22 cellular contexts compared by ENCODE assay signal in genomic region chr18:44911773-44912172, GRCh38.
DNase-seq lines count a peak whose midpoint lies in the region; ATAC-seq and TF ChIP-seq lines count a peak whose summit lies in the region.
"Had no signal": no experiment of that assay in that cellular context is flagged by ENCODE, and none has a peak within 500 bp of the region (broad histone marks: within the 10 kb centered on the region; RNA-seq: fewer than 3 reads in every experiment).

No MANE protein-coding gene starts in this region.

- H3K4me2 ChIP-seq in BLaER1: peak overlapping the region; percentile 79
- peak overlapping the region; percentile 80 for H3K4me2 ChIP-seq in KMS-11
- H3K4me2 ChIP-seq: A549 had no signal

- no peak overlapping the region for H3K4me3 ChIP-seq in BLaER1
- no peak overlapping the region for H3K4me3 ChIP-seq in KMS-11 (IDR thresholded peaks at IDR 0.05; ENCODE audit: insufficient read depth, low read depth, low read length)
- no peak overlapping the region for H3K4me3 ChIP-seq in spleen
- H3K4me3 ChIP-seq: A549, body of pancreas, gastroesophageal sphincter had no signal

- H3K36me3 ChIP-seq in BLaER1: no peaks in the 10 kb centered on the region
- no peaks in the 10 kb centered on the region for H3K36me3 ChIP-seq in KMS-11 (ENCODE audit: insufficient read depth)
- no peaks in the 10 kb centered on the region for H3K36me3 ChIP-seq in spleen
- H3K36me3 ChIP-seq: gastroesophageal sphincter had no signal

- POLR2A ChIA-PET in activated CD4-positive, alpha-beta T cell treated with anti-CD3 and anti-CD28 coated beads for 36 hours (lab: Charles Lee): no interaction called here

- H3K9ac ChIP-seq in BLaER1 (no peak overlapping the region), KMS-11 (no peak overlapping the region)

- 0 out of 2 replicates have a peak overlapping the region, but pooled peaks have one; percentile 16 for H3K27ac ChIP-seq in BLaER1
- no peak overlapping the region for H3K27ac ChIP-seq in KMS-11
- no peak overlapping the region for H3K27ac ChIP-seq in foreskin keratinocyte
- no peak overlapping the region for H3K27ac ChIP-seq in spleen
- H3K27ac ChIP-seq: A549, body of pancreas, C4-2B, gastroesophageal sphincter, VCaP had no signal

- intact Hi-C loops in activated CD4-positive, alpha-beta T cell treated with anti-CD3 and anti-CD28 coated beads for 36 hours (cut with DNase I, micrococcal nuclease): no loop called here
- intact Hi-C loops in spleen (cut with DNase I; ENCODE audit: low total_unique reads): no loop called here

- TF ChIP-seq CTCF in KMS-11 (conservative IDR thresholded peaks at IDR 0.05; ENCODE audit: low read depth, low read length) (no peak), foreskin keratinocyte (conservative IDR thresholded peaks at IDR 0.05) (no peak), spleen (IDR thresholded peaks at IDR 0.05 in 8 of 11, conservative IDR thresholded peaks at IDR 0.05 in 3 of 11) (no peak)

- no peak overlapping the region for H2AFZ ChIP-seq in KMS-11 (ENCODE audit: low read depth)

- CTCF ChIA-PET in activated CD4-positive, alpha-beta T cell treated with anti-CD3 and anti-CD28 coated beads for 36 hours (lab: Charles Lee): no interaction called here

- no peaks in the 10 kb centered on the region for H3K36me3 Mint-ChIP-seq in activated CD4-positive, alpha-beta T cell treated with anti-CD3 and anti-CD28 coated beads for 36 hours (ENCODE audit: low read depth)
- H3K36me3 Mint-ChIP-seq in immature natural killer cell: no peaks in the 10 kb centered on the region

- H3K9me3 ChIP-seq in BLaER1: no peaks in the 10 kb centered on the region
- no peaks in the 10 kb centered on the region for H3K9me3 ChIP-seq in spleen
- H3K9me3 ChIP-seq: A549, body of pancreas, gastroesophageal sphincter had no signal

- no peak overlapping the region for H3K27ac Mint-ChIP-seq in activated CD4-positive, alpha-beta T cell treated with anti-CD3 and anti-CD28 coated beads for 36 hours
- peak overlapping the region in 1 of 6 donors; percentile 62 for H3K27ac Mint-ChIP-seq in immature natural killer cell
- H3K27ac Mint-ChIP-seq: T-helper 1 cell treated with Interleukin-12 subunit alpha and Interleukin-12 subunit beta and Interleukin-4 antibody, amounts not matched to agents 30 μg/mL and 1 μg/mL, for 36 hours had no signal

- ATAC-seq in GM18520 (IDR thresholded peaks at IDR 0.05; ENCODE audit: unreplicated experiment) (peak; percentile 27), GM21529 (IDR thresholded peaks at IDR 0.05; ENCODE audit: unreplicated experiment) (peak; percentile 23), foreskin keratinocyte (no peak)
- no peak for ATAC-seq in activated CD4-positive, alpha-beta T cell treated with anti-CD3 and anti-CD28 coated beads for 36 hours
- ATAC-seq: A549, body of pancreas, esophagus mucosa, gastroesophageal sphincter had no signal

- H3K27me3 ChIP-seq in BLaER1: no peaks in the 10 kb centered on the region
- H3K27me3 ChIP-seq in KMS-11 (ENCODE audit: insufficient read depth, low read depth): no peaks in the 10 kb centered on the region
- H3K27me3 ChIP-seq in foreskin keratinocyte: no peaks in the 10 kb centered on the region
- no peaks in the 10 kb centered on the region for H3K27me3 ChIP-seq in spleen (replicated peaks in 1 of 7)
- H3K27me3 ChIP-seq: body of pancreas, gastroesophageal sphincter had no signal

- no peaks in the 10 kb centered on the region for H4K20me1 ChIP-seq in BLaER1
- H4K20me1 ChIP-seq in KMS-11 (ENCODE audit: insufficient read depth): no peaks in the 10 kb centered on the region

- peaks cover 43% of the 10 kb centered on the region; the same call in 1 of the 2 replicates for H3K79me2 ChIP-seq in KMS-11 (ENCODE audit: insufficient read depth, low read depth)

- WGBS in spleen, 5 donors: 51 to 76% (median 66%) methylated on average over 3 of the region's 3 CpGs

- peaks cover 17% of the 10 kb centered on the region for H3K27me3 Mint-ChIP-seq in activated CD4-positive, alpha-beta T cell treated with anti-CD3 and anti-CD28 coated beads for 36 hours
- H3K27me3 Mint-ChIP-seq in immature natural killer cell (ENCODE audit: low read depth in 3 of 3): peaks cover 0 to 4% (median 0%) of the 10 kb centered on the region in 3 donors

- H3K4me1 Mint-ChIP-seq in activated CD4-positive, alpha-beta T cell treated with anti-CD3 and anti-CD28 coated beads for 36 hours: peaks cover 14% of the 10 kb centered on the region
- peaks cover 35 to 53% of the 10 kb centered on the region in 2 donors for H3K4me1 Mint-ChIP-seq in immature natural killer cell

- no peak for DNase-seq in activated CD4-positive, alpha-beta T cell treated with anti-CD3 and anti-CD28 coated beads for 36 hours
- DNase-seq in foreskin keratinocyte: no peak
- DNase-seq in spleen: no peak
- no peak for DNase-seq in immature natural killer cell
- DNase-seq: activated CD4-positive, alpha-beta T cell treated with anti-CD3 and anti-CD28 coated beads, Interleukin-2, amount 50 U/mL, for 4 hours; activated effector memory CD4-positive, alpha-beta T cell treated with Interleukin-2 at 50 U/mL for 16 hours; body of pancreas; effector memory CD4-positive, alpha-beta T cell; IMR-90; NCI-H1694; occipital lobe; substantia nigra had no signal

- H3K4me1 ChIP-seq in BLaER1 (peaks cover 68% of the 10 kb centered on the region), KMS-11 (ENCODE audit: low read depth, poor library complexity, severe bottlenecking) (peaks cover 83% of the 10 kb centered on the region), foreskin keratinocyte (peaks cover 4% of the 10 kb centered on the region), spleen (peaks cover 0 to 43% (median 16%) of the 10 kb centered on the region in 6 donors)
- H3K4me1 ChIP-seq: A549 had no signal

- H3K9me3 Mint-ChIP-seq in activated CD4-positive, alpha-beta T cell treated with anti-CD3 and anti-CD28 coated beads for 36 hours (ENCODE audit: low read depth): no peaks in the 10 kb centered on the region
- H3K9me3 Mint-ChIP-seq in immature natural killer cell: no peaks in the 10 kb centered on the region
- H3K9me3 Mint-ChIP-seq: T-helper 1 cell treated with Interleukin-12 subunit alpha and Interleukin-12 subunit beta and Interleukin-4 antibody, amounts not matched to agents 30 μg/mL and 1 μg/mL, for 36 hours had no signal

- no peak for TF ChIP-seq POLR2A in spleen (IDR thresholded peaks at IDR 0.05)

- H3K4me3 Mint-ChIP-seq in activated CD4-positive, alpha-beta T cell treated with anti-CD3 and anti-CD28 coated beads for 36 hours: no peak overlapping the region
- peak overlapping the region in 2 of 5 donors; percentile 45 to 58 for H3K4me3 Mint-ChIP-seq in immature natural killer cell
- H3K4me3 Mint-ChIP-seq: T-helper 1 cell treated with Interleukin-12 subunit alpha and Interleukin-12 subunit beta and Interleukin-4 antibody, amounts not matched to agents 30 μg/mL and 1 μg/mL, for 36 hours had no signal

Comparison
In these comparisons a context has a peak if more than half of its experiments do, and no peak if none do; other contexts are left out.
1. ATAC-seq: peak in GM18520 (single experiment) and GM21529 (single experiment); none in activated CD4-positive, alpha-beta T cell treated with anti-CD3 and anti-CD28 coated beads for 36 hours (single experiment) and foreskin keratinocyte (single experiment).